15 cellular contexts compared by ENCODE assay signal in genomic region chr12:50033317-50033679, GRCh38. TPM values are rescaled to one million over a fixed set of nuclear protein-coding genes. Genes with fewer than 3 reads are reported as not detected.
DNase-seq lines count a peak whose midpoint lies in the region; ATAC-seq, FAIRE-seq and TF ChIP-seq lines count a peak whose summit lies in the region.
"Had no signal": no experiment of that assay in that cellular context is flagged by ENCODE, and none has a peak within 500 bp of the region (broad histone marks: within the 10 kb centered on the region; RNA-seq: fewer than 3 reads in every experiment).

No MANE protein-coding gene starts in this region.

- no peak for FAIRE-seq in kidney (lab: Jason Lieb, UNC)
- FAIRE-seq: urothelium cell line had no signal

- no peak overlapping the region for H3K27ac Mint-ChIP-seq in natural killer cell
- H3K27ac Mint-ChIP-seq in natural killer cell treated with Interleukin-12 subunit alpha and Interleukin-12 subunit beta and Interleukin-15 and Interleukin-18, amount 100 ng/mL, for 72 hours: no peak overlapping the region
- peak overlapping the region; percentile 95 for H3K27ac Mint-ChIP-seq in dendritic cell treated with granulocyte-macrophage colony-stimulating factor and Interleukin-4, amounts not matched to agents 40 ng/mL and 50 ng/mL, for 4 days
- no peak overlapping the region for H3K27ac Mint-ChIP-seq in activated naive CD4-positive, alpha-beta T cell treated with anti-CD3 and anti-CD28 coated beads, Interleukin-2, amount 10 ng/mL, durations not matched to agents 7 days and 5 days
- H3K27ac Mint-ChIP-seq: activated CD4-positive, alpha-beta T cell treated with anti-CD3 and anti-CD28 coated beads, Interleukin-2, amount 10 ng/mL, durations not matched to agents 24 days and 14 days had no signal

- H3K4me1 ChIP-seq in mucosa of rectum (ENCODE audit: control insufficient read depth in 2 of 2, insufficient read depth in 2 of 2, low read length in 2 of 2): no peaks in the 10 kb centered on the region
- H3K4me1 ChIP-seq in kidney (ENCODE audit: control insufficient read depth in 1 of 2, insufficient read depth in 1 of 2, low read depth in 1 of 2, low read length in 2 of 2): no peaks in the 10 kb centered on the region

- H3K4me3 ChIP-seq in mucosa of rectum (ENCODE audit: low read length in 2 of 2) (no peak overlapping the region), kidney (ENCODE audit: low read length in 2 of 2) (no peak overlapping the region)

- H3K4me3 Mint-ChIP-seq in natural killer cell: no peak overlapping the region
- no peak overlapping the region for H3K4me3 Mint-ChIP-seq in natural killer cell treated with Interleukin-12 subunit alpha and Interleukin-12 subunit beta and Interleukin-15 and Interleukin-18, amount 100 ng/mL, for 72 hours
- H3K4me3 Mint-ChIP-seq in dendritic cell treated with granulocyte-macrophage colony-stimulating factor and Interleukin-4, amounts not matched to agents 40 ng/mL and 50 ng/mL, for 4 days: peak overlapping the region; percentile 85
- H3K4me3 Mint-ChIP-seq in activated naive CD4-positive, alpha-beta T cell treated with anti-CD3 and anti-CD28 coated beads, Interleukin-2, amount 10 ng/mL, durations not matched to agents 7 days and 5 days: no peak overlapping the region
- H3K4me3 Mint-ChIP-seq: activated CD4-positive, alpha-beta T cell treated with anti-CD3 and anti-CD28 coated beads, Interleukin-2, amount 10 ng/mL, durations not matched to agents 24 days and 14 days had no signal

- H3K9me3 Mint-ChIP-seq in natural killer cell: no peaks in the 10 kb centered on the region
- no peaks in the 10 kb centered on the region for H3K9me3 Mint-ChIP-seq in natural killer cell treated with Interleukin-12 subunit alpha and Interleukin-12 subunit beta and Interleukin-15 and Interleukin-18, amount 100 ng/mL, for 72 hours
- H3K9me3 Mint-ChIP-seq in dendritic cell treated with granulocyte-macrophage colony-stimulating factor and Interleukin-4, amounts not matched to agents 40 ng/mL and 50 ng/mL, for 4 days: no peaks in the 10 kb centered on the region
- no peaks in the 10 kb centered on the region for H3K9me3 Mint-ChIP-seq in activated naive CD4-positive, alpha-beta T cell treated with anti-CD3 and anti-CD28 coated beads, Interleukin-2, amount 10 ng/mL, durations not matched to agents 7 days and 5 days
- H3K9me3 Mint-ChIP-seq: activated CD4-positive, alpha-beta T cell treated with anti-CD3 and anti-CD28 coated beads, Interleukin-2, amount 10 ng/mL, durations not matched to agents 24 days and 14 days had no signal

- H3K9ac ChIP-seq in mucosa of rectum (ENCODE audit: low read depth in 1 of 2, low read length in 2 of 2): no peak overlapping the region
- no peak overlapping the region for H3K9ac ChIP-seq in kidney (ENCODE audit: low read length in 2 of 2)

- DNase-seq in natural killer cell (no peak), kidney (no peak)
- DNase-seq in natural killer cell treated with Interleukin-12 subunit alpha and Interleukin-12 subunit beta and Interleukin-15 and Interleukin-18, amount 100 ng/mL, for 72 hours (ENCODE audit: low spot score): no peak
- no peak for DNase-seq in activated naive CD4-positive, alpha-beta T cell treated with anti-CD3 and anti-CD28 coated beads, Interleukin-2, amount 10 ng/mL, durations not matched to agents 7 days and 5 days
- DNase-seq in stimulated activated CD4-positive, alpha-beta T cell treated with anti-CD3 and anti-CD28 coated beads, Interleukin-15, amount 100 ng/mL, for 24 hours: no peak
- DNase-seq: activated CD4-positive, alpha-beta T cell treated with anti-CD3 and anti-CD28 coated beads, Interleukin-2, amount 10 ng/mL, durations not matched to agents 24 days and 14 days; amniotic stem cell; erythroblast; NCI-H1694 had no signal

- no peaks in the 10 kb centered on the region for H3K36me3 ChIP-seq in mucosa of rectum (ENCODE audit: control insufficient read depth in 2 of 2, insufficient read depth in 2 of 2, low read length in 2 of 2)
- no peaks in the 10 kb centered on the region for H3K36me3 ChIP-seq in kidney (ENCODE audit: control insufficient read depth in 1 of 2, insufficient read depth in 2 of 2, low read length in 2 of 2)

- intact Hi-C loops in natural killer cell (cut with micrococcal nuclease): no loop called here
- intact Hi-C loops in dendritic cell treated with granulocyte-macrophage colony-stimulating factor and Interleukin-4, amounts not matched to agents 40 ng/mL and 50 ng/mL, for 4 days (cut with micrococcal nuclease): no loop called here
- intact Hi-C loops in kidney (cut with DNase I): no loop called here

- no peaks in the 10 kb centered on the region for H3K27me3 ChIP-seq in mucosa of rectum (ENCODE audit: control insufficient read depth in 2 of 2, insufficient read depth in 2 of 2, low read length in 2 of 2)

- CTCF ChIA-PET in activated naive CD4-positive, alpha-beta T cell treated with anti-CD3 and anti-CD28 coated beads, Interleukin-2, amount 10 ng/mL, durations not matched to agents 7 days and 5 days (lab: Charles Lee): interaction anchor here (1.6 kb wide), 1 partner anchor 37 kb away, joined by 5 read pairs; no protein-coding TSS in a partner anchor

- ATAC-seq in natural killer cell (peak in 2 of 3 donors; percentile 15 to 44), GM21723 (IDR thresholded peaks at IDR 0.05; ENCODE audit: unreplicated experiment) (no peak)
- no peak for ATAC-seq in natural killer cell treated with Interleukin-12 subunit alpha and Interleukin-12 subunit beta and Interleukin-15 and Interleukin-18, amount 100 ng/mL, for 72 hours
- ATAC-seq: Panc1 had no signal

- H3K4me1 Mint-ChIP-seq in natural killer cell: no peaks in the 10 kb centered on the region
- H3K4me1 Mint-ChIP-seq in natural killer cell treated with Interleukin-12 subunit alpha and Interleukin-12 subunit beta and Interleukin-15 and Interleukin-18, amount 100 ng/mL, for 72 hours (ENCODE audit: low read depth in 2 of 2): no peaks in the 10 kb centered on the region
- peaks cover 56% of the 10 kb centered on the region for H3K4me1 Mint-ChIP-seq in dendritic cell treated with granulocyte-macrophage colony-stimulating factor and Interleukin-4, amounts not matched to agents 40 ng/mL and 50 ng/mL, for 4 days (ENCODE audit: low read depth)
- H3K4me1 Mint-ChIP-seq in activated naive CD4-positive, alpha-beta T cell treated with anti-CD3 and anti-CD28 coated beads, Interleukin-2, amount 10 ng/mL, durations not matched to agents 7 days and 5 days: no peaks in the 10 kb centered on the region
- H3K4me1 Mint-ChIP-seq: activated CD4-positive, alpha-beta T cell treated with anti-CD3 and anti-CD28 coated beads, Interleukin-2, amount 10 ng/mL, durations not matched to agents 24 days and 14 days had no signal

- no peaks in the 10 kb centered on the region for H3K9me3 ChIP-seq in mucosa of rectum (ENCODE audit: control insufficient read depth in 2 of 2, low read length in 2 of 2)
- H3K9me3 ChIP-seq in kidney (ENCODE audit: control insufficient read depth in 1 of 2, low read length in 2 of 2): no peaks in the 10 kb centered on the region

- H3K27ac ChIP-seq in mucosa of rectum (ENCODE audit: low read depth in 2 of 2, low read length in 2 of 2): peak overlapping the region; percentile 4 to 13
- H3K27ac ChIP-seq in kidney (ENCODE audit: low read depth in 2 of 2, low read length in 2 of 2): no peak overlapping the region

- TF ChIP-seq CTCF in natural killer cell (IDR thresholded peaks at IDR 0.05): no peak
- TF ChIP-seq CTCF in kidney (IDR thresholded peaks at IDR 0.05; ENCODE audit: borderline replicate concordance, extremely low read depth, insufficient read depth): no peak

- no peaks in the 10 kb centered on the region for H3K36me3 Mint-ChIP-seq in natural killer cell
- no peaks in the 10 kb centered on the region for H3K36me3 Mint-ChIP-seq in natural killer cell treated with Interleukin-12 subunit alpha and Interleukin-12 subunit beta and Interleukin-15 and Interleukin-18, amount 100 ng/mL, for 72 hours
- H3K36me3 Mint-ChIP-seq in dendritic cell treated with granulocyte-macrophage colony-stimulating factor and Interleukin-4, amounts not matched to agents 40 ng/mL and 50 ng/mL, for 4 days (ENCODE audit: low read depth): peaks cover 31% of the 10 kb centered on the region
- no peaks in the 10 kb centered on the region for H3K36me3 Mint-ChIP-seq in activated naive CD4-positive, alpha-beta T cell treated with anti-CD3 and anti-CD28 coated beads, Interleukin-2, amount 10 ng/mL, durations not matched to agents 7 days and 5 days

- peaks cover 14 to 23% of the 10 kb centered on the region in 2 donors for H3K27me3 Mint-ChIP-seq in natural killer cell (ENCODE audit: low read depth in 2 of 2)
- peaks cover 20 to 25% of the 10 kb centered on the region in 2 donors for H3K27me3 Mint-ChIP-seq in natural killer cell treated with Interleukin-12 subunit alpha and Interleukin-12 subunit beta and Interleukin-15 and Interleukin-18, amount 100 ng/mL, for 72 hours
- H3K27me3 Mint-ChIP-seq in dendritic cell treated with granulocyte-macrophage colony-stimulating factor and Interleukin-4, amounts not matched to agents 40 ng/mL and 50 ng/mL, for 4 days: no peaks in the 10 kb centered on the region
- H3K27me3 Mint-ChIP-seq in activated naive CD4-positive, alpha-beta T cell treated with anti-CD3 and anti-CD28 coated beads, Interleukin-2, amount 10 ng/mL, durations not matched to agents 7 days and 5 days: peaks cover 70% of the 10 kb centered on the region

RNA-seq across cellular contexts. Expression of gene RACGAP1, which starts 8.0 kb away (rescaled TPM):
- total RNA-seq in natural killer cell (10 to 100 TPM in 1 of 3 donors, 1 to 10 TPM in 2; 6.1 to 11.6 (median 8.7) TPM), kidney (7.7 TPM)
- total RNA-seq in natural killer cell treated with Interleukin-12 subunit alpha and Interleukin-12 subunit beta and Interleukin-15 and Interleukin-18, amount 100 ng/mL, for 72 hours: 100 to 1,000 TPM in 1 of 2 donors, 10 to 100 TPM in 1; 72.2 to 107 TPM
- polyA plus RNA-seq in kidney (ENCODE audit: insufficient read depth, low read depth, low replicate concordance): 5.0 TPM

RNA-seq across cellular contexts. Expression of gene ASIC1, which starts 24.1 kb away (rescaled TPM):
- total RNA-seq in natural killer cell (under 1 TPM in 1 of 3 donors, not detected in 2; 0.21 TPM), kidney (1.6 TPM)
- total RNA-seq in natural killer cell treated with Interleukin-12 subunit alpha and Interleukin-12 subunit beta and Interleukin-15 and Interleukin-18, amount 100 ng/mL, for 72 hours: under 1 TPM in 1 of 2 donors, not detected in 1; 0.17 TPM
- polyA plus RNA-seq in kidney (ENCODE audit: insufficient read depth, low read depth, low replicate concordance): 0.99 TPM
- total RNA-seq: lung microvascular endothelial cell had no signal

RNA-seq across cellular contexts. Expression of gene SMARCD1, which starts 51.8 kb away (rescaled TPM):
- total RNA-seq in natural killer cell: 10 to 100 TPM; 81.3 to 97.0 (median 88.6) TPM
- 100 to 1,000 TPM in 1 of 2 donors, 10 to 100 TPM in 1; 69.5 to 112 TPM for total RNA-seq in natural killer cell treated with Interleukin-12 subunit alpha and Interleukin-12 subunit beta and Interleukin-15 and Interleukin-18, amount 100 ng/mL, for 72 hours
- total RNA-seq in kidney: 51.1 TPM
- polyA plus RNA-seq in kidney (ENCODE audit: insufficient read depth, low read depth, low replicate concordance): 21.9 TPM

Comparison
In these comparisons a context has a peak if more than half of its experiments do, and no peak if none do; other contexts are left out.
1. ATAC-seq: peak in natural killer cell (2 of 3); none in natural killer cell treated with Interleukin-12 subunit alpha and Interleukin-12 subunit beta and Interleukin-15 and Interleukin-18, amount 100 ng/mL, for 72 hours (0 of 2) and GM21723 (single experiment).
2. H3K27ac ChIP-seq: peak in mucosa of rectum (2 of 2); none in kidney (0 of 2).